8 cellular contexts compared by ENCODE assay signal in genomic region chr20:44967207-44967807, GRCh38. TPM values are rescaled to one million over a fixed set of nuclear protein-coding genes. Genes with fewer than 3 reads are reported as not detected.
DNase-seq lines count a peak whose midpoint lies in the region; ATAC-seq and TF ChIP-seq lines count a peak whose summit lies in the region.

No MANE protein-coding gene starts in this region.

- TF ChIP-seq CTCF in CD14-positive monocyte (IDR thresholded peaks at IDR 0.05) (no peak), KMS-11 (conservative IDR thresholded peaks at IDR 0.05; ENCODE audit: low read depth, low read length) (no peak), fibroblast of mammary gland (conservative IDR thresholded peaks at IDR 0.05; ENCODE audit: control insufficient read depth, insufficient read depth, low read depth, low read length) (no peak), parathyroid adenoma (IDR thresholded peaks at IDR 0.05) (no peak)

- peaks cover 55% of the 10 kb centered on the region for H3K4me1 Mint-ChIP-seq in CD14-positive monocyte
- peaks cover 57% of the 10 kb centered on the region for H3K4me1 Mint-ChIP-seq in activated CD4-positive, alpha-beta memory T cell treated with anti-CD3 and anti-CD28 coated beads for 36 hours (ENCODE audit: low read depth)

- no peaks in the 10 kb centered on the region for H4K20me1 ChIP-seq in KMS-11 (ENCODE audit: insufficient read depth)

- H3K27me3 ChIP-seq in KMS-11 (ENCODE audit: insufficient read depth, low read depth) (no peaks in the 10 kb centered on the region), parathyroid adenoma (ENCODE audit: control insufficient read depth, insufficient read depth, low read length) (no peaks in the 10 kb centered on the region)

- peak overlapping the region; percentile 54; the same call in 1 of the 2 replicates for H3K9ac ChIP-seq in KMS-11
- H3K9ac ChIP-seq in parathyroid adenoma = no peak overlapping the region

- peak overlapping the region; percentile 96 to 98 for H3K4me3 Mint-ChIP-seq in CD14-positive monocyte
- H3K4me3 Mint-ChIP-seq in activated CD4-positive, alpha-beta memory T cell treated with anti-CD3 and anti-CD28 coated beads for 36 hours = peak overlapping the region; percentile 95

- H3K79me2 ChIP-seq in KMS-11 (ENCODE audit: insufficient read depth, low read depth) (peaks cover 51% of the 10 kb centered on the region), parathyroid adenoma (no peaks in the 10 kb centered on the region)

- peaks cover 3 to 5% of the 10 kb centered on the region in 2 donors for H3K36me3 Mint-ChIP-seq in CD14-positive monocyte
- peaks cover 26% of the 10 kb centered on the region for H3K36me3 Mint-ChIP-seq in activated CD4-positive, alpha-beta memory T cell treated with anti-CD3 and anti-CD28 coated beads for 36 hours

- H3K27me3 Mint-ChIP-seq in CD14-positive monocyte (ENCODE audit: low read depth in 3 of 3) = peaks cover 0 to 1% (median 0%) of the 10 kb centered on the region in 3 donors
- no peaks in the 10 kb centered on the region for H3K27me3 Mint-ChIP-seq in activated CD4-positive, alpha-beta memory T cell treated with anti-CD3 and anti-CD28 coated beads for 36 hours

- H3K4me2 ChIP-seq in KMS-11 = peak overlapping the region; percentile 96
- H3K4me2 ChIP-seq in parathyroid adenoma (ENCODE audit: low read length) = peak overlapping the region; percentile 92

- CTCF ChIA-PET in activated CD4-positive, alpha-beta memory T cell treated with anti-CD3 and anti-CD28 coated beads for 36 hours (lab: Charles Lee) = interaction anchor here (1.3 to 2.1 kb wide), 3 partner anchors 11 to 77 kb away, joined by 4 to 12 read pairs (median 4); no protein-coding TSS in a partner anchor

- POLR2A ChIA-PET in activated CD4-positive, alpha-beta memory T cell treated with anti-CD3 and anti-CD28 coated beads for 36 hours (lab: Charles Lee) = interaction anchor here (0.6 to 2.3 kb wide), 7 partner anchors 8 to 63 kb away, joined by 3 to 17 read pairs (median 4); partner anchors contain the start of gene TOMM34

- H3K9me3 Mint-ChIP-seq in CD14-positive monocyte = peaks cover 0 to 3% (median 0%) of the 10 kb centered on the region in 7 donors
- H3K9me3 Mint-ChIP-seq in activated CD4-positive, alpha-beta memory T cell treated with anti-CD3 and anti-CD28 coated beads for 36 hours = no peaks in the 10 kb centered on the region

- peak overlapping the region; percentile 94 to 97 (median 96) for H3K27ac Mint-ChIP-seq in CD14-positive monocyte
- H3K27ac Mint-ChIP-seq in activated CD4-positive, alpha-beta memory T cell treated with anti-CD3 and anti-CD28 coated beads for 36 hours = peak overlapping the region; percentile 99

- H3K4me1 ChIP-seq in KMS-11 (ENCODE audit: low read depth, poor library complexity, severe bottlenecking) = peaks cover 87% of the 10 kb centered on the region
- peaks cover 6% of the 10 kb centered on the region for H3K4me1 ChIP-seq in parathyroid adenoma

- ATAC-seq in GM21576 (IDR thresholded peaks at IDR 0.05; ENCODE audit: unreplicated experiment) (no peak), HG03025 (IDR thresholded peaks at IDR 0.05; ENCODE audit: low FRiP score, unreplicated experiment) (no peak)

- intact Hi-C loops in CD14-positive monocyte (cut with micrococcal nuclease) = loop anchor here (2.0 to 10.0 kb wide), 3 partner anchors 13 to 323 kb away; partner anchors contain the start of gene YWHAB (in 2 of the 2)
- intact Hi-C loops in activated CD4-positive, alpha-beta memory T cell treated with anti-CD3 and anti-CD28 coated beads for 36 hours (cut with micrococcal nuclease) = loop anchor here (1.0 to 5.0 kb wide), 6 partner anchors 8 to 445 kb away; partner anchors contain the start of genes KCNK15, PABPC1L, SERINC3 and YWHAB

- H3K27ac ChIP-seq in KMS-11 (peak overlapping the region; percentile 15; the same call in 1 of the 2 replicates), parathyroid adenoma (peak overlapping the region; percentile 30)

- peak overlapping the region; percentile 33 for H3K4me3 ChIP-seq in KMS-11 (IDR thresholded peaks at IDR 0.05; ENCODE audit: insufficient read depth, low read depth, low read length)
- H3K4me3 ChIP-seq in fibroblast of mammary gland (ENCODE audit: control insufficient read depth, low read depth, low read length) = peak overlapping the region; percentile 95
- H3K4me3 ChIP-seq in parathyroid adenoma (ENCODE audit: low read depth, low read length) = peak overlapping the region; percentile 91

- H3K36me3 ChIP-seq in KMS-11 (ENCODE audit: insufficient read depth) (no peaks in the 10 kb centered on the region), parathyroid adenoma (ENCODE audit: control insufficient read depth, insufficient read depth, low read length) (no peaks in the 10 kb centered on the region)

- no peaks in the 10 kb centered on the region for H3K9me3 ChIP-seq in parathyroid adenoma (ENCODE audit: control insufficient read depth, low read length)

- H2AFZ ChIP-seq in KMS-11 (ENCODE audit: low read depth) (no peak overlapping the region), parathyroid adenoma (peak overlapping the region; percentile 79)

- DNase-seq in CD14-positive monocyte (ENCODE audit: low spot score) (peak; percentile 55), fibroblast of mammary gland (ENCODE audit: low read depth) (peak; percentile 35), NCI-H1417 treated with DMSO at 0.1 percent for 48 hours (lab: John Stamatoyannopoulos, UW) (no peak)
- DNase-seq in activated CD4-positive, alpha-beta memory T cell treated with anti-CD3 and anti-CD28 coated beads for 36 hours = peak; percentile 48

RNA-seq across cellular contexts. Expression of gene STK4, which starts 1.0 kb away (rescaled TPM):
- 100 to 1,000 TPM in 1 of 2 donors, 10 to 100 TPM in 1; 69.9 to 123 TPM for polyA plus RNA-seq in CD14-positive monocyte
- 100 to 1,000 TPM; 126 to 128 TPM for total RNA-seq in activated CD4-positive, alpha-beta memory T cell treated with anti-CD3 and anti-CD28 coated beads for 36 hours

RNA-seq across cellular contexts. Expression of gene TOMM34, which starts 7.1 kb away (rescaled TPM):
- 1 to 10 TPM; 6.4 to 9.1 TPM for polyA plus RNA-seq in CD14-positive monocyte
- 10 to 100 TPM; 56.3 to 58.4 TPM for total RNA-seq in activated CD4-positive, alpha-beta memory T cell treated with anti-CD3 and anti-CD28 coated beads for 36 hours

RNA-seq across cellular contexts. Expression of gene PABPC1L, which starts 57.4 kb away (rescaled TPM):
- polyA plus RNA-seq in CD14-positive monocyte = under 1 TPM in 1 of 2 donors, not detected in 1; 0.21 TPM
- 10 to 100 TPM; 61.5 to 70.7 TPM for total RNA-seq in activated CD4-positive, alpha-beta memory T cell treated with anti-CD3 and anti-CD28 coated beads for 36 hours

Comparison
In these comparisons a context has a peak if more than half of its experiments do, and no peak if none do; other contexts are left out.
1. H3K4me3 ChIP-seq: peak in every context shown above with its lines; median percentile 95 in fibroblast of mammary gland; 91 in parathyroid adenoma; 33 in KMS-11.